1 cellular context compared by ENCODE assay signal in the genomic region with DNA sequence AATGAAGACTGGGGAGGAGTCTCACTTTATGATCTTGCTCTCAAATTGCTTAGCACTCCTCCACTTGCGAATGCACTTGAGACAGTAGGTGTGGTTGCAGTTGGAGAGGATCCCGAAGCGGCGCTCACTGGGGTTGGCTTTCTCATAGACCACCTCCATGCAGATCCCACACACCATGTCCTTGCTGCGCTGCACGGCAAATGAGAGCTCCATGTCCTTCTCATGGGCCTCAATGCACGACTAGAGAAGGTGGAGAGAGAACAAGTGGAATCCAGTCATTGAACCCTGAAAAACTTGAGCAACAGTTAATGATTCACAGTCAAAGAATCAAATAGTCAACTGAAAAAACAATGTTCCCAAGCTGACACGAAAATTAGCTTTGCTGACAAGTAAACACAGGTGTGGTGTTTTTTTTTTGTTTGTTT.
TF ChIP-seq lines count a peak whose summit lies in the region.

No MANE protein-coding gene starts in this region.

TF ChIP-seq in GM23338, 12 proteins besides CTCF, POLR2A, EP300 and RAD21 (continued from another document):
- TF ChIP-seq, protein P1, sequence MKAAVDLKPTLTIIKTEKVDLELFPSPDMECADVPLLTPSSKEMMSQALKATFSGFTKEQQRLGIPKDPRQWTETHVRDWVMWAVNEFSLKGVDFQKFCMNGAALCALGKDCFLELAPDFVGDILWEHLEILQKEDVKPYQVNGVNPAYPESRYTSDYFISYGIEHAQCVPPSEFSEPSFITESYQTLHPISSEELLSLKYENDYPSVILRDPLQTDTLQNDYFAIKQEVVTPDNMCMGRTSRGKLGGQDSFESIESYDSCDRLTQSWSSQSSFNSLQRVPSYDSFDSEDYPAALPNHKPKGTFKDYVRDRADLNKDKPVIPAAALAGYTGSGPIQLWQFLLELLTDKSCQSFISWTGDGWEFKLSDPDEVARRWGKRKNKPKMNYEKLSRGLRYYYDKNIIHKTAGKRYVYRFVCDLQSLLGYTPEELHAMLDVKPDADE (IDR thresholded peaks at IDR 0.05) = no peak
- TF ChIP-seq POLR2AphosphoS5 (IDR thresholded peaks at IDR 0.05; ENCODE audit: low read depth) (no peak), ZNF114 (CRISPR knock-in tag; IDR thresholded peaks at IDR 0.05) (no peak), ZNF462 (CRISPR knock-in tag; IDR thresholded peaks at IDR 0.05) (no peak), STAT1 (IDR thresholded peaks at IDR 0.05; ENCODE audit: unreplicated experiment) (no peak), JUNB (IDR thresholded peaks at IDR 0.05; ENCODE audit: unreplicated experiment) (no peak)
